ENCODE assay signal across 8 cellular contexts in genomic region chr9:137129456-137130175, GRCh38. TPM values are rescaled to one million over a fixed set of nuclear protein-coding genes. Genes with fewer than 3 reads are reported as not detected.
DNase-seq lines count a peak whose midpoint lies in the region; ATAC-seq and TF ChIP-seq lines count a peak whose summit lies in the region.

No MANE protein-coding gene starts in this region.

- peak overlapping the region; percentile 91 for H3K4me3 ChIP-seq in ectodermal cell (ENCODE audit: insufficient read depth, low read depth, low read length)
- peak overlapping the region; percentile 80 for H3K4me3 ChIP-seq in lower lobe of right lung

- peak overlapping the region; percentile 80 to 87 for H3K4me3 Mint-ChIP-seq in CD14-positive monocyte
- peak overlapping the region; percentile 87 for H3K4me3 Mint-ChIP-seq in activated CD8-positive, alpha-beta T cell treated with anti-CD3 and anti-CD28 coated beads for 36 hours

- POLR2A ChIA-PET in activated CD8-positive, alpha-beta T cell treated with anti-CD3 and anti-CD28 coated beads for 36 hours (lab: Charles Lee): interaction anchor here (0.7 to 2.7 kb wide), 24 partner anchors 8 to 402 kb away, joined by 3 to 16 read pairs (median 4); partner anchors contain the start of genes ANAPC2, GRIN1, MAN1B1 and RNF208

- H3K27ac ChIP-seq in ectodermal cell (ENCODE audit: insufficient read depth, low read depth, low read length, poor library complexity, severe bottlenecking): no peak overlapping the region
- H3K27ac ChIP-seq in lower lobe of right lung: peak overlapping the region; percentile 80

- H3K27me3 ChIP-seq in ectodermal cell (ENCODE audit: control insufficient read depth, insufficient read depth, low read length, poor library complexity, severe bottlenecking): peaks cover 44% of the 10 kb centered on the region
- peaks cover 23% of the 10 kb centered on the region for H3K27me3 ChIP-seq in lower lobe of right lung (ENCODE audit: low read depth)

- H3K27ac Mint-ChIP-seq in CD14-positive monocyte: peak overlapping the region in 4 of 7 donors; percentile 8 to 42 (median 27)
- peak overlapping the region; percentile 68 for H3K27ac Mint-ChIP-seq in activated CD8-positive, alpha-beta T cell treated with anti-CD3 and anti-CD28 coated beads for 36 hours

- TF ChIP-seq CTCF in CD14-positive monocyte (IDR thresholded peaks at IDR 0.05) (no peak), lower lobe of right lung (IDR thresholded peaks at IDR 0.05) (no peak)
- no peak for TF ChIP-seq CTCF in activated CD8-positive, alpha-beta T cell treated with anti-CD3 and anti-CD28 coated beads for 36 hours (IDR thresholded peaks at IDR 0.05)

- ATAC-seq in GM19395 (IDR thresholded peaks at IDR 0.05; ENCODE audit: unreplicated experiment): peak; percentile 75
- ATAC-seq in HG03571 (IDR thresholded peaks at IDR 0.05; ENCODE audit: unreplicated experiment): peak; percentile 77
- ATAC-seq in activated CD8-positive, alpha-beta T cell treated with anti-CD3 and anti-CD28 coated beads for 36 hours: peak; percentile 96
- peak; percentile 98 for ATAC-seq in lower lobe of right lung

- H3K4me1 ChIP-seq in ectodermal cell (ENCODE audit: control insufficient read depth, insufficient read depth, low read length) (peaks cover 8% of the 10 kb centered on the region), lower lobe of right lung (peaks cover 31% of the 10 kb centered on the region)

- WGBS in ectodermal cell, 2 experiments: 0% methylated on average over 86 of the region's 86 CpGs

- H3K4me1 Mint-ChIP-seq in CD14-positive monocyte: peaks cover 26% of the 10 kb centered on the region
- H3K4me1 Mint-ChIP-seq in activated CD8-positive, alpha-beta T cell treated with anti-CD3 and anti-CD28 coated beads for 36 hours (ENCODE audit: low read depth): peaks cover 17% of the 10 kb centered on the region

- intact Hi-C loops in CD14-positive monocyte (cut with micrococcal nuclease) (loop anchor here in 1 of 2 donors (5.0 kb wide), 1 partner anchor 93 kb away; the partner anchor contains the start of gene RNF208), lower lobe of right lung (cut with DNase I) (no loop called here)
- intact Hi-C loops in activated CD8-positive, alpha-beta T cell treated with anti-CD3 and anti-CD28 coated beads for 36 hours (cut with micrococcal nuclease): loop anchor here (10.0 kb wide), 1 partner anchor 45 kb away; the partner anchor contains the start of genes LRRC26 and TMEM210

- peaks cover 34 to 47% (median 38%) of the 10 kb centered on the region in 3 donors for H3K27me3 Mint-ChIP-seq in CD14-positive monocyte (ENCODE audit: low read depth in 3 of 3)
- H3K27me3 Mint-ChIP-seq in activated CD8-positive, alpha-beta T cell treated with anti-CD3 and anti-CD28 coated beads for 36 hours: peaks cover 4% of the 10 kb centered on the region

- H3K36me3 Mint-ChIP-seq in CD14-positive monocyte: peaks cover 0 to 3% of the 10 kb centered on the region in 2 donors
- H3K36me3 Mint-ChIP-seq in activated CD8-positive, alpha-beta T cell treated with anti-CD3 and anti-CD28 coated beads for 36 hours (ENCODE audit: low read depth): peaks cover 2% of the 10 kb centered on the region

- peak; percentile 63 for DNase-seq in CD14-positive monocyte (ENCODE audit: low spot score)
- peak; percentile 97 for DNase-seq in NCI-H774 (lab: John Stamatoyannopoulos, UW)
- DNase-seq in activated CD8-positive, alpha-beta T cell treated with anti-CD3 and anti-CD28 coated beads for 36 hours: peak; percentile 91
- peak; percentile 95 for DNase-seq in lower lobe of right lung
- peak; percentile 84 to 87 for DNase-seq in stimulated activated CD4-positive, alpha-beta T cell treated with anti-CD3 and anti-CD28 coated beads, Interleukin-4, amount 100 ng/mL, for 48 hours (ENCODE audit: low read depth in 2 of 2)

- H3K9me3 ChIP-seq in ectodermal cell (ENCODE audit: control insufficient read depth, low read length) (no peaks in the 10 kb centered on the region), lower lobe of right lung (no peaks in the 10 kb centered on the region)

- H3K9me3 Mint-ChIP-seq in CD14-positive monocyte: peaks cover 3 to 19% (median 14%) of the 10 kb centered on the region in 7 donors
- H3K9me3 Mint-ChIP-seq in activated CD8-positive, alpha-beta T cell treated with anti-CD3 and anti-CD28 coated beads for 36 hours: no peaks in the 10 kb centered on the region

- H3K36me3 ChIP-seq in ectodermal cell (ENCODE audit: control insufficient read depth, insufficient read depth, low read length) (no peaks in the 10 kb centered on the region), lower lobe of right lung (no peaks in the 10 kb centered on the region)

- CTCF ChIA-PET in activated CD8-positive, alpha-beta T cell treated with anti-CD3 and anti-CD28 coated beads for 36 hours (lab: Charles Lee): interaction anchor here (0.8 to 2.4 kb wide), 16 partner anchors 21 to 111 kb away, joined by 3 to 10 read pairs (median 4); partner anchors contain the start of genes LRRC26, RNF224, TPRN and TUBB4B

RNA-seq across cellular contexts. Expression of gene GRIN1, which starts 9.3 kb away (rescaled TPM):
- polyA plus RNA-seq in CD14-positive monocyte: not detected
- total RNA-seq in activated CD8-positive, alpha-beta T cell treated with anti-CD3 and anti-CD28 coated beads for 36 hours: not detected
- not detected for polyA plus RNA-seq in ectodermal cell (2013, experiment 1 of 4)
- polyA plus RNA-seq in ectodermal cell (2013, experiment 2 of 4): not detected
- not detected for polyA plus RNA-seq in ectodermal cell (2013, experiment 3 of 4)
- polyA plus RNA-seq in ectodermal cell (2013, experiment 4 of 4): 0.61 TPM
- total RNA-seq in lower lobe of right lung: 0.92 TPM

RNA-seq across cellular contexts. Expression of gene DPP7, which starts 15.1 kb away (rescaled TPM):
- polyA plus RNA-seq in CD14-positive monocyte: 100 to 1,000 TPM in 1 of 2 donors, 10 to 100 TPM in 1; 68.3 to 150 TPM
- 100 to 1,000 TPM; 222 to 227 TPM for total RNA-seq in activated CD8-positive, alpha-beta T cell treated with anti-CD3 and anti-CD28 coated beads for 36 hours
- 28.1 TPM for polyA plus RNA-seq in ectodermal cell (2013, experiment 1 of 4)
- 27.5 TPM for polyA plus RNA-seq in ectodermal cell (2013, experiment 2 of 4)
- 22.0 TPM for polyA plus RNA-seq in ectodermal cell (2013, experiment 3 of 4)
- 24.2 TPM for polyA plus RNA-seq in ectodermal cell (2013, experiment 4 of 4)
- total RNA-seq in lower lobe of right lung: 190 TPM

RNA-seq across cellular contexts. Expression of gene LRRC26, which starts 40.2 kb away (rescaled TPM):
- polyA plus RNA-seq in CD14-positive monocyte: not detected
- total RNA-seq in activated CD8-positive, alpha-beta T cell treated with anti-CD3 and anti-CD28 coated beads for 36 hours: not detected
- not detected for polyA plus RNA-seq in ectodermal cell (2013, experiment 1 of 4)
- not detected for polyA plus RNA-seq in ectodermal cell (2013, experiment 2 of 4)
- polyA plus RNA-seq in ectodermal cell (2013, experiment 3 of 4): not detected
- polyA plus RNA-seq in ectodermal cell (2013, experiment 4 of 4): 0.57 TPM
- total RNA-seq in lower lobe of right lung: 1.0 TPM

RNA-seq across cellular contexts. Expression of gene TMEM210, which starts 42.2 kb away (rescaled TPM):
- not detected for polyA plus RNA-seq in CD14-positive monocyte
- not detected for total RNA-seq in activated CD8-positive, alpha-beta T cell treated with anti-CD3 and anti-CD28 coated beads for 36 hours
- not detected for polyA plus RNA-seq in ectodermal cell (2013, experiment 1 of 4)
- not detected for polyA plus RNA-seq in ectodermal cell (2013, experiment 2 of 4)
- not detected for polyA plus RNA-seq in ectodermal cell (2013, experiment 3 of 4)
- polyA plus RNA-seq in ectodermal cell (2013, experiment 4 of 4): not detected
- total RNA-seq in lower lobe of right lung: not detected

RNA-seq across cellular contexts. Expression of gene MAN1B1, which starts 42.8 kb away (rescaled TPM):
- polyA plus RNA-seq in CD14-positive monocyte: 10 to 100 TPM; 29.3 to 38.2 TPM
- total RNA-seq in activated CD8-positive, alpha-beta T cell treated with anti-CD3 and anti-CD28 coated beads for 36 hours: 10 to 100 TPM; 31.1 to 33.2 TPM
- polyA plus RNA-seq in ectodermal cell (2013, experiment 1 of 4): 50.1 TPM
- polyA plus RNA-seq in ectodermal cell (2013, experiment 2 of 4): 47.3 TPM
- 39.0 TPM for polyA plus RNA-seq in ectodermal cell (2013, experiment 3 of 4)
- 42.2 TPM for polyA plus RNA-seq in ectodermal cell (2013, experiment 4 of 4)
- total RNA-seq in lower lobe of right lung: 41.9 TPM
